In the genomic region with DNA sequence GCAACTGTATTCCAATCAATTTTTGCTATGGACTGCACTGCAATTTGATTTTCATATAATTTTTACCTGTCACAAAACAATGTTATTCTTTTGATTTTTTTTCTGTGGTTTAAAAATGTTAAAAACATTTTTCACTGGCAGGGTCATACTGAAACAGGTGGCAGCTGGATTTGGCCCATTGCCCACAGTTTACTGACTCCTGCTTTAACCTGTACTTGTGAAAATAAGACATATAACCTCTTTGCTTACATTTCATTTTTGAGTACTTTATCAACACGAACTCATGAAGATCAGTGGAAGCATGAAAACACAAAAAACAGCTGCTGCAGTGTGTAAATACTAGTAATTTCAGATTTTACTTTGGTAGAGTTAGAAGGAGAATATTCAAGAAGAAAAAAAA, we compare ENCODE assay signal across 20 cellular contexts.
DNase-seq lines count a peak whose midpoint lies in the region; ATAC-seq and TF ChIP-seq lines count a peak whose summit lies in the region.
"Had no signal": no experiment of that assay in that cellular context is flagged by ENCODE, and none has a peak within 500 bp of the region (broad histone marks: within the 10 kb centered on the region; RNA-seq: fewer than 3 reads in every experiment).

No MANE protein-coding gene starts in this region.

- DNase-seq in NCI-H748 (lab: John Stamatoyannopoulos, UW; ENCODE audit: unreplicated experiment) = peak; percentile 23
- no peak for DNase-seq in NCI-H748 treated with DMSO at 0.1 percent for 48 hours (lab: John Stamatoyannopoulos, UW)
- DNase-seq in NCI-H1105 (lab: John Stamatoyannopoulos, UW) = peak; percentile 16
- DNase-seq in RPMI8226 = peak; percentile 95
- DNase-seq in stomach = peak; percentile 34
- DNase-seq in omental fat pad (ENCODE audit: low spot score) = no peak
- DNase-seq in foreskin fibroblast = no peak
- DNase-seq: Caco-2, DND-41, GM23248, HCEC 1CT, MV-4-11, NCI-H187, NCI-H526, SK-N-SH, T-cell, T-helper 9 cell had no signal

- no peak overlapping the region for H3K27ac ChIP-seq in stomach
- H3K27ac ChIP-seq: GM23248 had no signal

- no peaks in the 10 kb centered on the region for H3K36me3 ChIP-seq in stomach

- WGBS in stomach, 5 donors = 0 to 21% (median 14%) methylated on average over 1 of the region's 1 CpG

- TF ChIP-seq POLR2A in stomach (IDR thresholded peaks at IDR 0.05) = no peak

- H3K4me3 ChIP-seq in stomach (no peak overlapping the region), foreskin fibroblast (ENCODE audit: low read depth in 1 of 2, low read length in 2 of 2) (no peak overlapping the region)
- H3K4me3 ChIP-seq: GM12878, GM23248 had no signal

- ATAC-seq in omental fat pad (ENCODE audit: low FRiP score) = no peak
- ATAC-seq: GM12878, Panc1, Right ventricle myocardium inferior, T-cell had no signal

- intact Hi-C loops in stomach (cut with DNase I; ENCODE audit: low total_unique reads) = no loop called here

- no peaks in the 10 kb centered on the region for H3K27me3 ChIP-seq in stomach

- peaks cover 0 to 15% (median 8%) of the 10 kb centered on the region in 4 donors for H3K4me1 ChIP-seq in stomach
- H3K4me1 ChIP-seq: Caco-2 had no signal

- no peak for TF ChIP-seq EP300 in stomach (IDR thresholded peaks at IDR 0.05)

- TF ChIP-seq CTCF in stomach (IDR thresholded peaks at IDR 0.05) (no peak), omental fat pad (IDR thresholded peaks at IDR 0.05) (no peak), foreskin fibroblast (IDR thresholded peaks at IDR 0.05; ENCODE audit: low read depth, low read length) (no peak)

- H3K9me3 ChIP-seq in stomach = no peaks in the 10 kb centered on the region
- H3K9me3 ChIP-seq: Caco-2, SK-N-SH had no signal

Comparison
In these comparisons a context has a peak if more than half of its experiments do, and no peak if none do; other contexts are left out.
1. DNase-seq: peak in NCI-H748 (single experiment), NCI-H1105 (single experiment), RPMI8226 (single experiment) and stomach (single experiment); none in NCI-H748 treated with DMSO at 0.1 percent for 48 hours (single experiment), omental fat pad (single experiment) and foreskin fibroblast (0 of 2).